Comparison of ENCODE assay signal across 8 cellular contexts in the genomic region with DNA sequence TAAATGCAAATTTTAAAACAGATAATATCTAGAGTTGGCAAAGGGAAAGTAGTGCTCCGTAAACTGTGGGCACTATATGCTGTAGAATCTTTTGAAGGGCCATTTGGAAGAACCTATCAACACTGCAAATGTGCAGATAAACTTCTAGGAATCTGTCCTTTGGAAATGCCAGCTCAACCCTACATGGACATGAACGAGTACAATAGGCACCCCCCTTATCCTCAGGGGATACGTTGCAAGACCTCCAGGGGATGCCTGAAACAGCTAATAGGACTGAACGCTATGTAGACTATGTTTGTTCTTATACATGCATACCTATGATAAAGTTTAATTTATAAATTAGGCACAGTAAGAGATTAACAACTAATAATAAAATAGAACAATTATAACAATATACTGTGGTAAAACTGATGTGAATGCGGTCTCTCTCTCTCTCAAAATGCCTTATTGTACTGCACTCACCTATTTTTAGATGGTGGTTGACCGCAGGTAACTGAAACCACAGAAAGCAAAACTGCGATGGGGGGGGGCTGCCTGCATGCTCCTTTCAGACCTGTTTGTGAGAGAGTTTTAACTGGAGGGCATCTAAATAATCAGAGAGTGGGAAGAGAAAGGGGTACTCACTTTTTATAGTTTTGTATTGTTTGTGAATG. TPM values are rescaled to one million over a fixed set of nuclear protein-coding genes. Genes with fewer than 3 reads are reported as not detected.
A peak's percentile ranks its signal among the peaks of the same experiment; 100 is the strongest.
DNase-seq lines count a peak whose midpoint lies in the region; ATAC-seq, FAIRE-seq and TF ChIP-seq lines count a peak whose summit lies in the region.
"Not testable (repeated sequence)": the region's sequence is repeated elsewhere in the genome, so short reads cannot be mapped to it uniquely, and the experiment has no call there.

No MANE protein-coding gene starts in this region.

- not testable (repeated sequence) for H2AFZ ChIP-seq in OCI-LY7 (ENCODE audit: low read length)

- H3K4me1 ChIP-seq in OCI-LY7 (ENCODE audit: insufficient read depth, low read length, poor library complexity, severe bottlenecking), result peaks cover 72% of the 10 kb centered on the region
- not testable (repeated sequence) for H3K4me1 ChIP-seq in small intestine (ENCODE audit: control insufficient read depth in 2 of 2, insufficient read depth in 1 of 2, low read depth in 1 of 2, low read length in 1 of 2)

- H3K36me3 ChIP-seq in OCI-LY7 (ENCODE audit: insufficient read depth, low read length); small intestine (ENCODE audit: control insufficient read depth in 2 of 2, insufficient read depth in 2 of 2, low read length in 2 of 2): not testable (repeated sequence)

- not testable (repeated sequence) for H3K9me3 ChIP-seq in OCI-LY7 (ENCODE audit: low read length); small intestine (ENCODE audit: control insufficient read depth, low read depth)

- BruUV-seq in OCI-LY7 (replicated peaks; lab: Mats Ljungman, UMichigan), result not testable (repeated sequence)

- H3K4me3 ChIP-seq in OCI-LY7 (ENCODE audit: low read depth, low read length, poor library complexity, severe bottlenecking), result peak overlapping the region; percentile 63
- H3K4me3 ChIP-seq in small intestine (ENCODE audit: low read depth in 1 of 2, low read length in 2 of 2), result not testable (repeated sequence)

- H3K4me2 ChIP-seq in OCI-LY7 (ENCODE audit: low read length), result peak overlapping the region; percentile 98

- CTCF ChIA-PET in OCI-LY7 (lab: Charles Lee; ENCODE audit: unreplicated experiment), result not testable (repeated sequence)

- not testable (repeated sequence) for H3K79me2 ChIP-seq in OCI-LY7 (ENCODE audit: insufficient read depth, low read depth, low read length)

- not testable (repeated sequence) for H4K20me1 ChIP-seq in OCI-LY7 (ENCODE audit: insufficient read depth, low read length)

- not testable (repeated sequence) for TF ChIP-seq CTCF in OCI-LY7 (conservative IDR thresholded peaks at IDR 0.05; ENCODE audit: low read length)

- TF ChIP-seq POLR2A in GM12892 (IDR thresholded peaks at IDR 0.05; ENCODE audit: low read depth, low read length), result peak; percentile 50; the same call in 1 of the 2 replicates

- WGBS in small intestine, 3 donors, result 55 to 68% (median 61%) methylated on average over 7 of the region's 7 CpGs

- not testable (repeated sequence) for H3K9me2 ChIP-seq in OCI-LY7 (ENCODE audit: insufficient read depth, low read length)

- ATAC-seq in GM21723 (IDR thresholded peaks at IDR 0.05; ENCODE audit: unreplicated experiment) (peak; percentile 39), HG03571 (IDR thresholded peaks at IDR 0.05; ENCODE audit: unreplicated experiment) (peak; percentile 26)

- peak; percentile 89 for FAIRE-seq in GM12892 (lab: Jason Lieb, UNC)
- not testable (repeated sequence) for FAIRE-seq in small intestine (lab: Jason Lieb, UNC)

- not testable (repeated sequence) for DNase-seq in GM12892 (ENCODE audit: insufficient read length)
- DNase-seq in OCI-LY7 (ENCODE audit: low spot score), result peak; percentile 67
- DNase-seq in activated CD4-positive, alpha-beta T cell treated with anti-CD3 and anti-CD28 coated beads, Interleukin-2, amount 50 U/mL, for 48 hours, result peak; percentile 42 to 60
- DNase-seq in activated naive CD4-positive, alpha-beta T cell treated with anti-CD3 and anti-CD28 coated beads, Interleukin-2, amount 50 U/mL, for 16 hours, result peak; percentile 65
- DNase-seq in small intestine, result peak; percentile 17
- DNase-seq in stimulated activated naive CD4-positive, alpha-beta T cell (lab: John Stamatoyannopoulos, UW), result peak; percentile 26 to 74 (median 55)

- H3K27me3 ChIP-seq in small intestine (ENCODE audit: control insufficient read depth in 2 of 2, insufficient read depth in 2 of 2, low read length in 2 of 2), result not testable (repeated sequence)

- POLR2A ChIA-PET in OCI-LY7 (lab: Charles Lee), result interaction anchor here (0.6 kb wide), 1 partner anchor 10 kb away, joined by 3 read pairs; no protein-coding TSS in a partner anchor

- H3K27ac ChIP-seq in OCI-LY7 (ENCODE audit: low read depth, low read length, poor library complexity, severe bottlenecking), result peak overlapping the region; percentile 12
- H3K27ac ChIP-seq in small intestine (ENCODE audit: low read depth in 1 of 2, low read length in 1 of 2), result not testable (repeated sequence)

- intact Hi-C loops in OCI-LY7 (cut with micrococcal nuclease; ENCODE audit: unreplicated experiment), result not testable (repeated sequence)

RNA-seq across cellular contexts. Expression of gene BLM, which starts 59.5 kb away (rescaled TPM):
- polyA plus RNA-seq in GM12892 (2012; ENCODE audit: missing spikeins), result 19.6 TPM
- 47.1 and 52.8 TPM in 2 replicates for total RNA-seq in OCI-LY7 (2014; rRNA removed; shearing (Covaris generic))
- 51.8 and 55.4 TPM in 2 replicates for total RNA-seq in OCI-LY7 (2022)
- polyA plus RNA-seq in small intestine, result 1 to 10 TPM; 1.6 to 4.7 (median 1.9) TPM
